ENCODE assay signal across 8 cellular contexts in the genomic region with DNA sequence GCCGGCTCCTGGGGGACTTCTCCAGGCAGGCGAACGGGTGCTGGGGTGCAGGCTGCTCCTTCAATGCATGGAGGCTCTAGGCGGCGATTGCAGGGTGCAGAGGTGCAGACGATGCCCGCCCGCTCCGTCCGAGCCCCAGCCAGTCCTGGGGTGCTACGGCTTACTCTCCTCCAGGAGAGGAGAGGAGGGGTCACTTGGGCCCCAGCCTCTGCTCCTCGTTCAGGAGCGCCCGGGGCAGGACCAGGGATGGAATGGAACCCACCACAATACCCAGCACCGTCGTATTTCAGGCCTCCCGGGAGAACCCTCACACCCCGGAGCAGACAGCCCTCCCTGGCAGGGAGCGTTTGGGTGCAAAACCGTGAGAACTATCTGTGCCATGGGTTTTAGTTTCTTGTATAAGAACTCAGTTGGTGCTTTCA. TPM values are rescaled to one million over a fixed set of nuclear protein-coding genes. Genes with fewer than 3 reads are reported as not detected.
DNase-seq lines count a peak whose midpoint lies in the region; ATAC-seq and TF ChIP-seq lines count a peak whose summit lies in the region.

No MANE protein-coding gene starts in this region.

- peak overlapping the region; percentile 60 for H3K4me2 ChIP-seq in parathyroid adenoma (ENCODE audit: low read length)

- DNase-seq in EL (peak; percentile 23), fibroblast of villous mesenchyme (ENCODE audit: low read depth) (peak; percentile 15), KBM-7 (no peak), NOMO-1 (lab: John Stamatoyannopoulos, UW; ENCODE audit: unreplicated experiment in 2 of 2) (no peak), NCI-H2029 treated with DMSO at 0.1 percent for 48 hours (lab: John Stamatoyannopoulos, UW) (no peak)

- peak overlapping the region; percentile 73; the same call in 1 of the 2 replicates for H3K27ac ChIP-seq in VCaP
- peak overlapping the region; percentile 39 for H3K27ac ChIP-seq in parathyroid adenoma

- H2AFZ ChIP-seq in parathyroid adenoma = peak overlapping the region; percentile 99

- in situ Hi-C loops in KBM-7 (cut with MboI; ENCODE audit: low pct_unique_long_range_greater_than_20kb, low sequenced_read_pairs) = no loop called here

- peak; percentile 14 for ATAC-seq in HG02678 (IDR thresholded peaks at IDR 0.05; ENCODE audit: unreplicated experiment)

- H3K27me3 ChIP-seq in parathyroid adenoma (ENCODE audit: control insufficient read depth, insufficient read depth, low read length) = no peaks in the 10 kb centered on the region

- peaks cover 23% of the 10 kb centered on the region for H3K79me2 ChIP-seq in parathyroid adenoma

- H3K4me3 ChIP-seq in fibroblast of villous mesenchyme (ENCODE audit: low read depth, low read length) = peak overlapping the region; percentile 94
- H3K4me3 ChIP-seq in parathyroid adenoma (ENCODE audit: low read depth, low read length) = peak overlapping the region; percentile 97

- no peaks in the 10 kb centered on the region for H3K36me3 ChIP-seq in parathyroid adenoma (ENCODE audit: control insufficient read depth, insufficient read depth, low read length)

- peaks cover 12% of the 10 kb centered on the region for H3K4me1 ChIP-seq in parathyroid adenoma

- peak overlapping the region; percentile 85 for H3K9ac ChIP-seq in parathyroid adenoma

- no peaks in the 10 kb centered on the region for H3K9me3 ChIP-seq in parathyroid adenoma (ENCODE audit: control insufficient read depth, low read length)

- TF ChIP-seq CTCF in VCaP (conservative IDR thresholded peaks at IDR 0.05) = no peak
- TF ChIP-seq CTCF in fibroblast of villous mesenchyme (IDR thresholded peaks at IDR 0.05; ENCODE audit: insufficient read depth, low read depth, low read length) = no peak
- TF ChIP-seq CTCF in parathyroid adenoma (IDR thresholded peaks at IDR 0.05) = no peak

RNA-seq across cellular contexts. Expression of gene ARHGEF18, which starts 46.6 kb away (rescaled TPM):
- 30.9 and 35.0 TPM in 2 replicates for total RNA-seq in fibroblast of villous mesenchyme

Comparison
In these comparisons a context has a peak if more than half of its experiments do, and no peak if none do; other contexts are left out.
1. DNase-seq: peak in EL (single experiment) and fibroblast of villous mesenchyme (single experiment); none in KBM-7 (single experiment), NOMO-1 (0 of 2) and NCI-H2029 treated with DMSO at 0.1 percent for 48 hours (single experiment).